In genomic region chr11:18397921-18398320, GRCh38 we compare ENCODE assay signal across 1 cellular context.
A peak's percentile ranks its signal among the peaks of the same experiment; 100 is the strongest.
TF ChIP-seq lines count a peak whose summit lies in the region.

No MANE protein-coding gene starts in this region.

TF ChIP-seq in K562, 482 proteins besides CTCF, POLR2A, EP300 and RAD21:
- peak; percentile 7; the same call in 1 of the 2 replicates for TF ChIP-seq RBFOX2 (IDR thresholded peaks at IDR 0.05; ENCODE audit: low read depth, low read length)
- TF ChIP-seq ZKSCAN3 (CRISPR knock-in tag; IDR thresholded peaks at IDR 0.05), result no peak
